Comparison of ENCODE assay signal across 8 cellular contexts in the genomic region with DNA sequence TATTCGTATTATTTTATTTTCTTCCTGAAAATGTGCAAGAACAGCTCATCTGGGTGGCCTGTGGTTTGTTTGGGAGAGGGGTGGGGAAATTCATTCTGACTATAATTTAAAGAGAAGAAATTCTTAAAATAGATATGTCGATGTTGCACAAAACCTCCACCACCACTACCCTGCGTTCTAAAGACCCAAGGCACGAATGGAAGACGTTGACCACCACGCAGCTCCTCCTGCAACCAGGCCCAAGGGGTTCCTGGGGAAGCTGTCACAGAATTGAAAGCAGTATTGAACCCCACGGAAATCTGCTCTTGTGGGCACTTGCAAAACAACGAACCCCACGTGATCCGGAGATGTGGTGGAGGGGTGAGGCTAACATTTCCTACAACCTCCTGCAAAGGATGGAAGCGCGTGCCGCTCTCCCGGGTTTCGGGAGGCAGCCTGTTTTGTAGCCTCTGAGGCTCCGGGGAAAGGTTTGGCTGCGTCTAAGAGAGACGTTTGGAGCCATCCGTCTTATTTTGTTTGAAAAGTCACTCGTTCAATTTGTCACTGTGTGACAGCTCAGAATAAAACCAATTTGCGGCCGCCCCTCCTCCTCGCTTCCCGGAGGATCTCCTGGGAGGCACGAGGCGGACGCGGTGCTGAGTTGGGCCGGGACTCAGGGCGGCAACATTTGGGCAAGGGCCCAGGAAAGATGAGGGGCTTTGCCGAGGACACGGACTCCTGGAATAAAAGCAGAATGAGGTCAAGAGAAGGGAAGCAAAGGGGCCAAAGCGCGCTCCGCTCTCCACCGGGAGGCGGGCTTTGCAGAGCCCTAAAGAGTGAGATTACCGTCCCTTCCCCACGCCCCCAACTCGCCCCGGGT. TPM values are rescaled to one million over a fixed set of nuclear protein-coding genes. Genes with fewer than 3 reads are reported as not detected.
A peak's percentile ranks its signal among the peaks of the same experiment; 100 is the strongest.
DNase-seq lines count a peak whose midpoint lies in the region; ATAC-seq and TF ChIP-seq lines count a peak whose summit lies in the region.

No MANE protein-coding gene starts in this region.

- no peak for TF ChIP-seq CTCF in Loucy (conservative IDR thresholded peaks at IDR 0.05; ENCODE audit: low read length)
- TF ChIP-seq CTCF in cardiac fibroblast (IDR thresholded peaks at IDR 0.05; ENCODE audit: low read depth, low read length) = peak; percentile 13

- H3K4me3 Mint-ChIP-seq in activated naive CD4-positive, alpha-beta T cell treated with anti-CD3 and anti-CD28 coated beads, Interleukin-2, amount 10 ng/mL, durations not matched to agents 7 days and 5 days = peak overlapping the region; percentile 61

- peaks cover 97% of the 10 kb centered on the region for H3K27me3 Mint-ChIP-seq in activated naive CD4-positive, alpha-beta T cell treated with anti-CD3 and anti-CD28 coated beads, Interleukin-2, amount 10 ng/mL, durations not matched to agents 7 days and 5 days

- H3K27ac Mint-ChIP-seq in activated naive CD4-positive, alpha-beta T cell treated with anti-CD3 and anti-CD28 coated beads, Interleukin-2, amount 10 ng/mL, durations not matched to agents 7 days and 5 days = no peak overlapping the region

- H4K20me1 ChIP-seq in Loucy (ENCODE audit: insufficient read depth, low read length, poor library complexity, severe bottlenecking) = no peaks in the 10 kb centered on the region

- H3K4me1 ChIP-seq in Loucy (ENCODE audit: insufficient read depth, low read length, poor library complexity, severe bottlenecking) (peaks cover 12% of the 10 kb centered on the region), mononuclear cell (ENCODE audit: insufficient read depth, low read length) (peaks cover 72% of the 10 kb centered on the region)

- H3K79me2 ChIP-seq in Loucy (ENCODE audit: insufficient read depth, low read length) = no peaks in the 10 kb centered on the region

- peak overlapping the region; percentile 89 for H2AFZ ChIP-seq in Loucy (ENCODE audit: low read length)

- H3K4me1 Mint-ChIP-seq in activated naive CD4-positive, alpha-beta T cell treated with anti-CD3 and anti-CD28 coated beads, Interleukin-2, amount 10 ng/mL, durations not matched to agents 7 days and 5 days = peaks cover 41% of the 10 kb centered on the region

- H3K27me3 ChIP-seq in Loucy (ENCODE audit: insufficient read depth, low read length, poor library complexity, severe bottlenecking) (peaks cover 6% of the 10 kb centered on the region), mononuclear cell (ENCODE audit: insufficient read depth, low read length) (peaks cover 13% of the 10 kb centered on the region)

- H3K4me3 ChIP-seq in Loucy (ENCODE audit: low read length, poor library complexity, severe bottlenecking) (peak overlapping the region; percentile 76), cardiac fibroblast (replicated peaks in 1 of 2; ENCODE audit: low read depth in 2 of 2, low read length in 2 of 2) (peak overlapping the region; percentile 70 to 84), mononuclear cell (ENCODE audit: low read length) (peak overlapping the region; percentile 74)

- H3K9ac ChIP-seq in Loucy (ENCODE audit: low read depth, low read length, poor library complexity, severe bottlenecking) = peak overlapping the region; percentile 72

- H3K9me3 Mint-ChIP-seq in activated naive CD4-positive, alpha-beta T cell treated with anti-CD3 and anti-CD28 coated beads, Interleukin-2, amount 10 ng/mL, durations not matched to agents 7 days and 5 days = no peaks in the 10 kb centered on the region

- no peaks in the 10 kb centered on the region for H3K36me3 Mint-ChIP-seq in activated naive CD4-positive, alpha-beta T cell treated with anti-CD3 and anti-CD28 coated beads, Interleukin-2, amount 10 ng/mL, durations not matched to agents 7 days and 5 days

- H3K9me2 ChIP-seq in Loucy (replicated peaks; ENCODE audit: low read depth, low read length) = no peaks in the 10 kb centered on the region

- H3K9me3 ChIP-seq in Loucy (ENCODE audit: insufficient read depth, low read depth, low read length) (no peaks in the 10 kb centered on the region), mononuclear cell (ENCODE audit: low read depth, low read length) (no peaks in the 10 kb centered on the region)

- no peak for DNase-seq in activated naive CD4-positive, alpha-beta T cell treated with anti-CD3 and anti-CD28 coated beads, Interleukin-2, amount 10 ng/mL, durations not matched to agents 7 days and 5 days
- DNase-seq in activated naive CD4-positive, alpha-beta T cell (lab: John Stamatoyannopoulos, UW) = no peak
- DNase-seq in cardiac fibroblast (ENCODE audit: low read depth in 2 of 2) (peak in 1 of 2 donors; percentile 48), NCI-H2171 treated with DMSO at 0.1 percent for 48 hours (lab: John Stamatoyannopoulos, UW) (no peak)

- peak overlapping the region; percentile 80 for H3K4me2 ChIP-seq in Loucy (ENCODE audit: low read depth, low read length, poor library complexity, severe bottlenecking)

- no peak for ATAC-seq in GM21423 (IDR thresholded peaks at IDR 0.05; ENCODE audit: unreplicated experiment)
- ATAC-seq in HG02798 (IDR thresholded peaks at IDR 0.05; ENCODE audit: poor library complexity, unreplicated experiment) = no peak

- H3K36me3 ChIP-seq in Loucy (ENCODE audit: insufficient read depth, low read length) = no peaks in the 10 kb centered on the region

- H3F3A ChIP-seq in Loucy (ENCODE audit: low read depth) = no peaks in the 10 kb centered on the region

- CTCF ChIA-PET in activated naive CD4-positive, alpha-beta T cell treated with anti-CD3 and anti-CD28 coated beads, Interleukin-2, amount 10 ng/mL, durations not matched to agents 7 days and 5 days (lab: Charles Lee) = interaction anchor here (1.0 kb wide), 1 partner anchor 557 kb away, joined by 3 read pairs; no protein-coding TSS in a partner anchor

RNA-seq across cellular contexts. Expression of gene HLX, which starts 0.8 kb away (rescaled TPM):
- total RNA-seq in mononuclear cell = 7.6 TPM
